In the genomic region with DNA sequence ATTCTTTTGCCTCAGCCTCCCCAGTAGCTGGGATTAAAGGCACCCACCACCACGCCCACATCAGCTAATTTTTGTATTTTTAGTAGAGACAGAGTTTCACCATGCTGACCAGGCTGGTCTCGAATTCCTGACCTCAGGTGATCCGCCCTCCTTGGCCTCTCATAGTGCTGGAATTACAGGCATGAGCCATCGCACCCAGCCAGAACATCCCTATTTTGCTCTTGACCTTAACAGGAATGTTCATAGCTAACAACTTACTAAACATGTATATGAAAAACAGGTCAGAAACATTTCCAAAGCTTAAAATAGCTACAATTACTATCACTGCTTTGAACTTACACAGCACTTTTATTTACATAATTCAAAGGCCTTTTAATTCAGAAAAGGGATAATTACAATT, we compare ENCODE assay signal across 20 cellular contexts. TPM values are rescaled to one million over a fixed set of nuclear protein-coding genes. Genes with fewer than 3 reads are reported as not detected.
DNase-seq lines count a peak whose midpoint lies in the region; TF ChIP-seq lines count a peak whose summit lies in the region.
"Had no signal": no experiment of that assay in that cellular context is flagged by ENCODE, and none has a peak within 500 bp of the region (broad histone marks: within the 10 kb centered on the region; RNA-seq: fewer than 3 reads in every experiment).

No MANE protein-coding gene starts in this region.

- H3K27me3 Mint-ChIP-seq in neural crest cell (ENCODE audit: low read depth) = no peaks in the 10 kb centered on the region

- peaks cover 4% of the 10 kb centered on the region for H3K4me1 Mint-ChIP-seq in neural crest cell
- H3K4me1 Mint-ChIP-seq: brain had no signal

- peak overlapping the region; percentile 29 for H3K27ac Mint-ChIP-seq in neural crest cell (ENCODE audit: unreplicated experiment)
- H3K27ac Mint-ChIP-seq: brain had no signal

- H3K27ac ChIP-seq in dorsolateral prefrontal cortex = no peak overlapping the region
- H3K27ac ChIP-seq: SK-N-MC had no signal

- no peaks in the 10 kb centered on the region for H3K27me3 ChIP-seq in dorsolateral prefrontal cortex

- no peaks in the 10 kb centered on the region for H3K9me3 Mint-ChIP-seq in neural crest cell
- H3K9me3 Mint-ChIP-seq: brain had no signal

- peaks cover 19% of the 10 kb centered on the region for H3K36me3 Mint-ChIP-seq in neural crest cell (ENCODE audit: low read depth)

- H3K4me3 Mint-ChIP-seq in neural crest cell = no peak overlapping the region
- H3K4me3 Mint-ChIP-seq: brain had no signal

- H3K4me3 ChIP-seq in AG10803 (ENCODE audit: low read length) (no peak overlapping the region), choroid plexus epithelial cell (ENCODE audit: low read depth, low read length) (no peak overlapping the region), dorsolateral prefrontal cortex (no peak overlapping the region)
- H3K4me3 ChIP-seq: SK-N-MC had no signal

- no peak for TF ChIP-seq CTCF in AG10803 (conservative IDR thresholded peaks at IDR 0.05; ENCODE audit: low read length)
- no peak for TF ChIP-seq CTCF in choroid plexus epithelial cell (conservative IDR thresholded peaks at IDR 0.05; ENCODE audit: low read depth, low read length)
- TF ChIP-seq CTCF in neural crest cell (conservative IDR thresholded peaks at IDR 0.05) = no peak
- no peak for TF ChIP-seq CTCF in dorsolateral prefrontal cortex (IDR thresholded peaks at IDR 0.05 in 54 of 56, conservative IDR thresholded peaks at IDR 0.05 in 2 of 56; ENCODE audit: low read depth in 1 of 56, partially characterized antibody in 56 of 56)

- intact Hi-C loops in dorsolateral prefrontal cortex (cut with DNase I) = no loop called here

- DNase-seq in AG10803 (ENCODE audit: low read depth) (peak; percentile 60), HCEC 1CT (peak; percentile 71), choroid plexus epithelial cell (ENCODE audit: low read depth) (peak; percentile 76), neural crest cell (ENCODE audit: low read depth, low spot score) (no peak), dorsolateral prefrontal cortex (no peak)
- DNase-seq in stimulated activated CD4-positive, alpha-beta T cell treated with anti-CD3 and anti-CD28 coated beads, Interleukin-4, amount 100 ng/mL, for 4 hours = no peak
- no peak for DNase-seq in stimulated activated CD4-positive, alpha-beta T cell treated with anti-CD3 and anti-CD28 coated beads, Interleukin-1b, Interleukin-23, amount 100 ng/mL, for 48 hours
- no peak for DNase-seq in activated T-cell treated with anti-CD3 and anti-CD28 coated beads, Interleukin-2, amount 50 U/mL, for 48 hours
- DNase-seq: activated CD4-positive, alpha-beta T cell treated with anti-CD3 and anti-CD28 coated beads, Interleukin-2, amount 50 U/mL, for 48 hours; activated naive CD4-positive, alpha-beta T cell treated with anti-CD3 and anti-CD28 coated beads, Interleukin-2, amount 50 U/mL, for 16 hours; activated T-cell treated with anti-CD3 and anti-CD28 coated beads, Interleukin-2, amount 50 U/mL, for 1 hour; hypothalamus; KBM-7; left cardiac atrium; NCI-H1105 treated with DMSO at 0.1 percent for 48 hours; NCI-H774; nucleus accumbens; PC-3 had no signal

RNA-seq across cellular contexts. Expression of a gene that starts 33.7 kb away (rescaled TPM):
- total RNA-seq in neural crest cell (26.2 and 29.8 TPM in 2 replicates), dorsolateral prefrontal cortex (10 to 100 TPM in 77 of 120 experiments, 1 to 10 TPM in 43; 4.8 to 19.1 (median 10.9) TPM)

RNA-seq across cellular contexts. Expression of a gene that starts 36.4 kb away (rescaled TPM):
- total RNA-seq in neural crest cell (389 and 392 TPM in 2 replicates), dorsolateral prefrontal cortex (10 to 100 TPM; 10.8 to 61.6 (median 20.5) TPM)

Comparison
In these comparisons a context has a peak if more than half of its experiments do, and no peak if none do; other contexts are left out.
1. DNase-seq: peak in AG10803 (single experiment), HCEC 1CT (single experiment) and choroid plexus epithelial cell (single experiment); none in neural crest cell (single experiment), stimulated activated CD4-positive, alpha-beta T cell treated with anti-CD3 and anti-CD28 coated beads, Interleukin-4, amount 100 ng/mL, for 4 hours (0 of 2), stimulated activated CD4-positive, alpha-beta T cell treated with anti-CD3 and anti-CD28 coated beads, Interleukin-1b, Interleukin-23, amount 100 ng/mL, for 48 hours (single experiment), dorsolateral prefrontal cortex (0 of 10) and activated T-cell treated with anti-CD3 and anti-CD28 coated beads, Interleukin-2, amount 50 U/mL, for 48 hours (0 of 2).